8 cellular contexts compared by ENCODE assay signal in genomic region chr20:45229264-45230056, GRCh38. TPM values are rescaled to one million over a fixed set of nuclear protein-coding genes. Genes with fewer than 3 reads are reported as not detected.
A peak's percentile ranks its signal among the peaks of the same experiment; 100 is the strongest.
DNase-seq lines count a peak whose midpoint lies in the region; ATAC-seq, FAIRE-seq and TF ChIP-seq lines count a peak whose summit lies in the region.

No MANE protein-coding gene starts in this region.

- intact Hi-C loops in left ventricle myocardium superior (cut with micrococcal nuclease) = no loop called here
- intact Hi-C loops in PC-3 (cut with micrococcal nuclease) = loop anchor here (1.0 to 5.0 kb wide), 2 partner anchors 92 to 185 kb away; no protein-coding TSS in a partner anchor
- intact Hi-C loops in mammary epithelial cell (cut with micrococcal nuclease) = loop anchor here (1.0 to 2.0 kb wide), 5 partner anchors 61 to 218 kb away; no protein-coding TSS in a partner anchor

- H3K4me2 ChIP-seq in PC-3 (ENCODE audit: low read length) (peak overlapping the region; percentile 53), mammary epithelial cell (ENCODE audit: insufficient read depth, low read depth, low read length) (peak overlapping the region; percentile 19)

- H3K36me3 ChIP-seq in cardiac muscle cell = no peaks in the 10 kb centered on the region
- no peaks in the 10 kb centered on the region for H3K36me3 ChIP-seq in PC-3 (ENCODE audit: low read depth, low read length)
- no peaks in the 10 kb centered on the region for H3K36me3 ChIP-seq in mammary epithelial cell (ENCODE audit: insufficient read depth, low read length)
- no peaks in the 10 kb centered on the region for H3K36me3 ChIP-seq in small intestine (ENCODE audit: control insufficient read depth in 2 of 2, insufficient read depth in 2 of 2, low read length in 2 of 2)

- H3K27me3 ChIP-seq in cardiac muscle cell = peaks cover 26% of the 10 kb centered on the region
- no peaks in the 10 kb centered on the region for H3K27me3 ChIP-seq in PC-3 (ENCODE audit: low read length)
- H3K27me3 ChIP-seq in mammary epithelial cell (ENCODE audit: insufficient read depth, low read length) = peaks cover 3% of the 10 kb centered on the region
- H3K27me3 ChIP-seq in small intestine (ENCODE audit: control insufficient read depth in 2 of 2, insufficient read depth in 2 of 2, low read length in 2 of 2) = peaks cover 0 to 12% of the 10 kb centered on the region in 2 donors

- DNase-seq in cardiac muscle cell (ENCODE audit: low read depth in 1 of 2, low spot score in 1 of 2) = peak in 1 of 2 donors; percentile 21
- no peak for DNase-seq in left ventricle myocardium superior
- DNase-seq in PC-3 = peak; percentile 91
- peak; percentile 47 for DNase-seq in mammary epithelial cell
- peak; percentile 63 for DNase-seq in small intestine
- DNase-seq in cerebellar nuclear complex (lab: John Stamatoyannopoulos, UW) = no peak

- H3K79me2 ChIP-seq in PC-3 (ENCODE audit: low read length) = no peaks in the 10 kb centered on the region
- no peaks in the 10 kb centered on the region for H3K79me2 ChIP-seq in mammary epithelial cell (ENCODE audit: insufficient read depth, low read length)

- H3K27ac ChIP-seq in cardiac muscle cell (no peak overlapping the region), PC-3 (ENCODE audit: low read length) (no peak overlapping the region), mammary epithelial cell (ENCODE audit: insufficient read depth, low read depth, low read length) (no peak overlapping the region), small intestine (ENCODE audit: low read depth in 1 of 2, low read length in 1 of 2) (no peak overlapping the region)

- POLR2A ChIA-PET in PC-3 (lab: Charles Lee; ENCODE audit: unreplicated experiment) = interaction anchor here (0.6 kb wide), 1 partner anchor 175 kb away, joined by 53 read pairs; no protein-coding TSS in a partner anchor

- no peak overlapping the region for H3K4me3 ChIP-seq in cardiac muscle cell
- H3K4me3 ChIP-seq in PC-3 (ENCODE audit: low read length) = peak overlapping the region; percentile 28; the same call in 1 of the 2 replicates
- H3K4me3 ChIP-seq in mammary epithelial cell (replicated peaks in 1 of 3; ENCODE audit: insufficient read depth in 1 of 3, low read depth in 2 of 3, low read length in 3 of 3) = no peak overlapping the region
- H3K4me3 ChIP-seq in small intestine (ENCODE audit: low read depth in 1 of 2, low read length in 2 of 2) = no peak overlapping the region

- TF ChIP-seq CTCF in cardiac muscle cell (IDR thresholded peaks at IDR 0.05; ENCODE audit: low read depth, low read length) (peak; percentile 53), PC-3 (conservative IDR thresholded peaks at IDR 0.05; ENCODE audit: low read depth, low read length) (peak; percentile 97), mammary epithelial cell (conservative IDR thresholded peaks at IDR 0.05 in 1 of 2, IDR thresholded peaks at IDR 0.05 in 1 of 2; ENCODE audit: extremely low read depth in 1 of 2, insufficient read depth in 1 of 2, low read depth in 1 of 2, low read length in 2 of 2) (peak; percentile 81 to 87)

- H3F3A ChIP-seq in PC-3 (ENCODE audit: low read length, unreplicated experiment) = no peaks in the 10 kb centered on the region

- H2AFZ ChIP-seq in PC-3 (ENCODE audit: low read length) (peak overlapping the region; percentile 92), mammary epithelial cell (ENCODE audit: low read depth, low read length) (peak overlapping the region; percentile 81)

- H3K9ac ChIP-seq in PC-3 (ENCODE audit: low read length) (peak overlapping the region; percentile 42), mammary epithelial cell (ENCODE audit: insufficient read depth, low read length) (no peak overlapping the region)

- no peaks in the 10 kb centered on the region for H3K9me3 ChIP-seq in cardiac muscle cell (ENCODE audit: low read depth)
- H3K9me3 ChIP-seq in PC-3 (ENCODE audit: low read length) = no peaks in the 10 kb centered on the region
- H3K9me3 ChIP-seq in mammary epithelial cell (replicated peaks; ENCODE audit: insufficient read depth, low read length) = no peaks in the 10 kb centered on the region
- H3K9me3 ChIP-seq in small intestine (ENCODE audit: control insufficient read depth, low read depth) = no peaks in the 10 kb centered on the region

- no peak for FAIRE-seq in small intestine (lab: Jason Lieb, UNC)

- H3K4me1 ChIP-seq in cardiac muscle cell (ENCODE audit: low read depth) (no peaks in the 10 kb centered on the region), PC-3 (ENCODE audit: insufficient read depth, low read length) (0 out of 2 replicates have a peak, but pooled peaks cover 5% of the 10 kb centered on the region), mammary epithelial cell (ENCODE audit: insufficient read depth, low read length) (no peaks in the 10 kb centered on the region), small intestine (ENCODE audit: control insufficient read depth in 2 of 2, insufficient read depth in 1 of 2, low read depth in 1 of 2, low read length in 1 of 2) (no peaks in the 10 kb centered on the region)

- no peaks in the 10 kb centered on the region for H4K20me1 ChIP-seq in PC-3 (ENCODE audit: low read length)
- no peaks in the 10 kb centered on the region for H4K20me1 ChIP-seq in mammary epithelial cell (ENCODE audit: insufficient read depth, low read length)

- H3K9me2 ChIP-seq in PC-3 (replicated peaks; ENCODE audit: low read length) = no peaks in the 10 kb centered on the region

- BruUV-seq in PC-3 (replicated peaks; lab: Mats Ljungman, UMichigan) (no TSS peak), mammary epithelial cell (replicated peaks; lab: Mats Ljungman, UMichigan) (no TSS peak)

- no peak for ATAC-seq in left ventricle myocardium superior
- ATAC-seq in PC-3 = peak; percentile 83
- ATAC-seq in GM19397 (IDR thresholded peaks at IDR 0.05; ENCODE audit: unreplicated experiment) = no peak
- ATAC-seq in GM18520 (IDR thresholded peaks at IDR 0.05; ENCODE audit: unreplicated experiment) = no peak

- 59% methylated on average over 5 of the region's 18 CpGs for WGBS in mammary epithelial cell (ENCODE audit: low coverage, missing lambda C conversion rate)
- 57 to 62% (median 57%) methylated on average over 18 of the region's 18 CpGs for WGBS in small intestine, 3 donors

- dilution Hi-C loops in mammary epithelial cell (cut with HindIII; ENCODE audit: low sequenced_read_pairs) = no loop called here

- CTCF ChIA-PET in PC-3 (lab: Charles Lee) = interaction anchor here (0.5 to 1.3 kb wide), 5 partner anchors 48 to 185 kb away, joined by 3 to 11 read pairs (median 6); partner anchors contain the start of gene WFDC12
- CTCF ChIA-PET in mammary epithelial cell (lab: Charles Lee; ENCODE audit: low non-redundant PET) = interaction anchor here (0.6 to 0.9 kb wide), 6 partner anchors 16 to 337 kb away, joined by 3 to 8 read pairs (median 4); no protein-coding TSS in a partner anchor

- in situ Hi-C loops in mammary epithelial cell (cut with MboI; ENCODE audit: low sequenced_read_pairs in 2 of 2) = no loop called here

RNA-seq across cellular contexts. Expression of gene SEMG2, which starts 8.3 kb away (rescaled TPM):
- not detected in 2 replicates for total RNA-seq in cardiac muscle cell
- polyA plus RNA-seq in cardiac muscle cell = not detected in 2 replicates
- not detected for total RNA-seq in left ventricle myocardium superior
- not detected in 2 replicates for total RNA-seq in PC-3 (2014; rRNA removed)
- not detected for total RNA-seq in mammary epithelial cell
- polyA plus RNA-seq in mammary epithelial cell = not detected
- polyA minus RNA-seq in mammary epithelial cell = not detected
- not detected for polyA plus RNA-seq in small intestine

RNA-seq across cellular contexts. Expression of gene SEMG1, which starts 22.6 kb away (rescaled TPM):
- not detected in 2 replicates for total RNA-seq in cardiac muscle cell
- not detected in 2 replicates for polyA plus RNA-seq in cardiac muscle cell
- total RNA-seq in left ventricle myocardium superior = not detected
- not detected in 2 replicates for total RNA-seq in PC-3 (2014; rRNA removed)
- total RNA-seq in mammary epithelial cell = not detected
- not detected for polyA plus RNA-seq in mammary epithelial cell
- not detected for polyA minus RNA-seq in mammary epithelial cell
- under 1 TPM in 1 of 3 donors, not detected in 2; 0.16 TPM for polyA plus RNA-seq in small intestine

RNA-seq across cellular contexts. Expression of gene SLPI, which starts 24.9 kb away (rescaled TPM):
- total RNA-seq in cardiac muscle cell = not detected in 2 replicates
- 6.0 TPM in 1 of 2 replicates, not detected in the other for polyA plus RNA-seq in cardiac muscle cell
- 21.9 TPM for total RNA-seq in left ventricle myocardium superior
- 186 and 207 TPM in 2 replicates for total RNA-seq in PC-3 (2014; rRNA removed)
- total RNA-seq in mammary epithelial cell = 100 to 1,000 TPM in 1 of 2 donors, 10 to 100 TPM in 1; 20.3 to 189 TPM
- polyA plus RNA-seq in mammary epithelial cell = 266 TPM
- 147 TPM for polyA minus RNA-seq in mammary epithelial cell
- 10 to 100 TPM in 2 of 3 donors, not detected in 1; 11.2 to 87.6 TPM for polyA plus RNA-seq in small intestine

RNA-seq across cellular contexts. Expression of gene PI3, which starts 54.8 kb away (rescaled TPM):
- total RNA-seq in cardiac muscle cell = not detected in 2 replicates
- not detected in 2 replicates for polyA plus RNA-seq in cardiac muscle cell
- 1.5 TPM for total RNA-seq in left ventricle myocardium superior
- 175 and 188 TPM in 2 replicates for total RNA-seq in PC-3 (2014; rRNA removed)
- total RNA-seq in mammary epithelial cell = 10 to 100 TPM in 1 of 2 donors, 1 to 10 TPM in 1; 1.3 to 45.4 TPM
- polyA plus RNA-seq in mammary epithelial cell = 188 TPM
- 85.6 TPM for polyA minus RNA-seq in mammary epithelial cell
- 10 to 100 TPM in 1 of 3 donors, 1 to 10 TPM in 2; 3.6 to 15.3 (median 5.7) TPM for polyA plus RNA-seq in small intestine

Comparison
In these comparisons a context has a peak if more than half of its experiments do, and no peak if none do; other contexts are left out.
1. RNA of gene SLPI, which starts 24.9 kb away (total RNA-seq): 186 to 207 TPM in PC-3, 20.3 to 189 TPM in mammary epithelial cell and 21.9 TPM in left ventricle myocardium superior (single experiment); not detected in cardiac muscle cell; every median in the first group is over 10 times any median in the second.
2. DNase-seq: peak in PC-3 (single experiment), mammary epithelial cell (single experiment) and small intestine (single experiment); none in left ventricle myocardium superior (single experiment) and cerebellar nuclear complex (0 of 2).
3. Peak in every context shown above with its lines, with median percentiles within 50 percentile points of each other: CTCF ChIP-seq.